17 cellular contexts compared by ENCODE assay signal in the genomic region with DNA sequence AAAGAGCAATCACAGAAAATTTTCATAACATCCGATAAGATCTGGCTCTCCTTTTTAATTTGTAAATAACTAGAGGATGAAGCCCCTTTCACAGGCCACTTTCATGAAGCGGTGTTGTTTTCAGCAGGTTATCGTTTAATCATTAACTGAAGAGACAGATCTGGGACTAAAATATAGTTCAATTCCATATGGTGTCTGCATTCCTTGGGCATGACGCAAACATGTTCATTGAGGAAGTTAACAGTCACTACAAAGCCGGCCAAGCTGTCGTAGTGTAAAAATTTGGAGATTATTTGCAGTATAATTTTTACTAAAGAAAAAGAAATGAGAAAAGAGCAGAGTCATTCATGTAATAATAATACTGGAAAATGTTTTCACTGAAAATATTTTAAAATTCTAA.
DNase-seq lines count a peak whose midpoint lies in the region; ATAC-seq, FAIRE-seq and TF ChIP-seq lines count a peak whose summit lies in the region.
"Had no signal": no experiment of that assay in that cellular context is flagged by ENCODE, and none has a peak within 500 bp of the region (broad histone marks: within the 10 kb centered on the region; RNA-seq: fewer than 3 reads in every experiment).

No MANE protein-coding gene starts in this region.

- ATAC-seq in IMR-90 (ENCODE audit: low read depth): no peak
- no peak for ATAC-seq in GM18511 (IDR thresholded peaks at IDR 0.05; ENCODE audit: unreplicated experiment)
- no peak for ATAC-seq in GM18519 (IDR thresholded peaks at IDR 0.05; ENCODE audit: low FRiP score, unreplicated experiment)
- ATAC-seq: activated T-cell treated with anti-CD3 and anti-CD28 coated beads, Interleukin-2, amount 50 U/mL, for 72 hours had no signal

- dilution Hi-C loops in IMR-90 (cut with HindIII; ENCODE audit: low sequenced_read_pairs, unreplicated experiment): no loop called here

- H3K27me3 Mint-ChIP-seq in astrocyte (ENCODE audit: low read depth, unreplicated experiment): no peaks in the 10 kb centered on the region
- H3K27me3 Mint-ChIP-seq in activated CD4-positive, alpha-beta T cell treated with anti-CD3 and anti-CD28 coated beads, Interleukin-2, amount 10 ng/mL, durations not matched to agents 7 days and 5 days: no peaks in the 10 kb centered on the region
- H3K27me3 Mint-ChIP-seq: dendritic cell treated with granulocyte-macrophage colony-stimulating factor and Interleukin-4, amounts not matched to agents 40 ng/mL and 50 ng/mL, for 4 days had no signal

- H3K9ac ChIP-seq in IMR-90 (ENCODE audit: low read depth, low read length) (no peak overlapping the region), astrocyte (ENCODE audit: low read length) (no peak overlapping the region)
- H3K9ac ChIP-seq: parathyroid adenoma had no signal

- H3K36me3 ChIP-seq in IMR-90 (ENCODE audit: control insufficient read depth, insufficient read depth, low read length): no peaks in the 10 kb centered on the region
- H3K36me3 ChIP-seq in astrocyte (ENCODE audit: insufficient read depth, low read length): no peaks in the 10 kb centered on the region
- no peaks in the 10 kb centered on the region for H3K36me3 ChIP-seq in kidney epithelial cell (ENCODE audit: control insufficient read depth, insufficient read depth, low read length)
- H3K36me3 ChIP-seq: thoracic aorta had no signal

- H3K79me1 ChIP-seq in IMR-90 (ENCODE audit: low read depth in 1 of 2, low read length in 2 of 2): no peaks in the 10 kb centered on the region

- no peaks in the 10 kb centered on the region for H3K9me3 Mint-ChIP-seq in astrocyte (ENCODE audit: unreplicated experiment)
- no peaks in the 10 kb centered on the region for H3K9me3 Mint-ChIP-seq in activated CD4-positive, alpha-beta T cell treated with anti-CD3 and anti-CD28 coated beads, Interleukin-2, amount 10 ng/mL, durations not matched to agents 7 days and 5 days
- H3K9me3 Mint-ChIP-seq: dendritic cell treated with granulocyte-macrophage colony-stimulating factor and Interleukin-4, amounts not matched to agents 40 ng/mL and 50 ng/mL, for 4 days; H9 had no signal

- peak overlapping the region; percentile 54; the same call in 1 of the 2 replicates for H4K5ac ChIP-seq in IMR-90 (ENCODE audit: low read depth, low read length)

- FAIRE-seq in astrocyte (lab: Jason Lieb, UNC): no peak

- CTCF ChIA-PET in IMR-90 (lab: Yijun Ruan, JAX): no interaction called here
- CTCF ChIA-PET in activated CD4-positive, alpha-beta T cell treated with anti-CD3 and anti-CD28 coated beads, Interleukin-2, amount 10 ng/mL, durations not matched to agents 7 days and 5 days (lab: Charles Lee): no interaction called here

- in situ Hi-C loops in Caki2 (cut with HindIII; ENCODE audit: low pct_unique_long_range_greater_than_20kb, low sequenced_read_pairs) (no loop called here), IMR-90 (cut with MboI; ENCODE audit: low sequenced_read_pairs) (no loop called here)

- intact Hi-C loops in IMR-90 (cut with micrococcal nuclease): no loop called here

- H3K23ac ChIP-seq in IMR-90 (ENCODE audit: low read depth, low read length): no peak overlapping the region

- H3K79me2 ChIP-seq in astrocyte (ENCODE audit: insufficient read depth, low read length): no peaks in the 10 kb centered on the region
- H3K79me2 ChIP-seq: parathyroid adenoma had no signal

- H3K9me3 ChIP-seq in IMR-90 (ENCODE audit: control insufficient read depth, insufficient read depth, low read length): no peaks in the 10 kb centered on the region
- H3K9me3 ChIP-seq in astrocyte (ENCODE audit: insufficient read depth, low read depth, low read length): no peaks in the 10 kb centered on the region
- H3K9me3 ChIP-seq: thoracic aorta had no signal

- H3K4me2 ChIP-seq in IMR-90 (ENCODE audit: low read depth, low read length) (no peak overlapping the region), astrocyte (ENCODE audit: low read length) (no peak overlapping the region)

- H3K4ac ChIP-seq in IMR-90 (ENCODE audit: low read depth, low read length): no peak overlapping the region

- no peak overlapping the region for H2BK120ac ChIP-seq in IMR-90 (ENCODE audit: low read depth, low read length)

- H2AK9ac ChIP-seq in IMR-90 (replicated peaks; ENCODE audit: low read depth, low read length, poor library complexity): no peak overlapping the region

- TF ChIP-seq CTCF in IMR-90 (conservative IDR thresholded peaks at IDR 0.05; ENCODE audit: low read depth, low read length) (no peak), astrocyte (IDR thresholded peaks at IDR 0.05; ENCODE audit: insufficient read depth, low read depth, low read length) (no peak), kidney epithelial cell (IDR thresholded peaks at IDR 0.05; ENCODE audit: insufficient read depth, low read length, poor library complexity, severe bottlenecking) (no peak), coronary artery (IDR thresholded peaks at IDR 0.05) (no peak)

- no TSS peak for BruUV-seq in IMR-90 (replicated peaks; lab: Mats Ljungman, UMichigan)

- H3K9me1 ChIP-seq in IMR-90 (ENCODE audit: insufficient read depth, low read length): no peaks in the 10 kb centered on the region

- peak; percentile 26 for DNase-seq in Caki2 (ENCODE audit: low read depth)
- DNase-seq in IMR-90: peak; percentile 63
- DNase-seq in astrocyte (ENCODE audit: low read depth): peak; percentile 14
- peak; percentile 66 for DNase-seq in kidney epithelial cell (ENCODE audit: low read depth)
- no peak for DNase-seq in coronary artery (ENCODE audit: low spot score)
- no peak for DNase-seq in activated CD4-positive, alpha-beta T cell treated with anti-CD3 and anti-CD28 coated beads, Interleukin-2, amount 10 ng/mL, durations not matched to agents 7 days and 5 days
- DNase-seq: activated CD4-positive, alpha-beta T cell treated with anti-CD3 and anti-CD28 coated beads, Interleukin-2, amount 50 U/mL, for 1 hour; activated T-cell treated with anti-CD3 and anti-CD28 coated beads, Interleukin-2, amount 50 U/mL, for 72 hours; amniotic stem cell; H9; NCI-H510A treated with DMSO at 0.1 percent for 48 hours; stimulated activated CD4-positive, alpha-beta T cell treated with anti-CD3 and anti-CD28 coated beads, Interleukin-15, amount 100 ng/mL, for 24 hours had no signal

- peaks cover 4% of the 10 kb centered on the region; the same call in 1 of the 2 replicates for H3K4me1 ChIP-seq in IMR-90 (ENCODE audit: control insufficient read depth, insufficient read depth, low read length)
- no peaks in the 10 kb centered on the region for H3K4me1 ChIP-seq in astrocyte (ENCODE audit: insufficient read depth, low read length)
- H3K4me1 ChIP-seq: parathyroid adenoma had no signal

- TF ChIP-seq RAD21 in IMR-90 (IDR thresholded peaks at IDR 0.05; ENCODE audit: low read length): no peak

- H3K27me3 ChIP-seq in IMR-90 (ENCODE audit: control insufficient read depth, insufficient read depth, low read length): no peaks in the 10 kb centered on the region
- no peaks in the 10 kb centered on the region for H3K27me3 ChIP-seq in astrocyte (ENCODE audit: insufficient read depth, low read length)
- H3K27me3 ChIP-seq in kidney epithelial cell (ENCODE audit: control insufficient read depth, insufficient read depth, low read length): no peaks in the 10 kb centered on the region

- H3K4me3 Mint-ChIP-seq in astrocyte (ENCODE audit: unreplicated experiment): no peak overlapping the region
- no peak overlapping the region for H3K4me3 Mint-ChIP-seq in activated CD4-positive, alpha-beta T cell treated with anti-CD3 and anti-CD28 coated beads, Interleukin-2, amount 10 ng/mL, durations not matched to agents 7 days and 5 days
- H3K4me3 Mint-ChIP-seq: activated T-cell treated with anti-CD3 and anti-CD28 coated beads, Interleukin-2, amount 50 U/mL, for 72 hours; dendritic cell treated with granulocyte-macrophage colony-stimulating factor and Interleukin-4, amounts not matched to agents 40 ng/mL and 50 ng/mL, for 4 days; H9 had no signal

- H4K20me1 ChIP-seq in IMR-90 (ENCODE audit: insufficient read depth, low read length): no peaks in the 10 kb centered on the region
- no peaks in the 10 kb centered on the region for H4K20me1 ChIP-seq in astrocyte (ENCODE audit: insufficient read depth, low read length)

- peak overlapping the region; percentile 65; the same call in 1 of the 2 replicates for H3K18ac ChIP-seq in IMR-90 (ENCODE audit: low read depth, low read length)

- no peaks in the 10 kb centered on the region for H3K36me3 Mint-ChIP-seq in astrocyte (ENCODE audit: low read depth, unreplicated experiment)
- H3K36me3 Mint-ChIP-seq in activated CD4-positive, alpha-beta T cell treated with anti-CD3 and anti-CD28 coated beads, Interleukin-2, amount 10 ng/mL, durations not matched to agents 7 days and 5 days (ENCODE audit: low read depth): no peaks in the 10 kb centered on the region

- no peak overlapping the region for H3K4me3 ChIP-seq in IMR-90 (ENCODE audit: insufficient read depth, low read depth, low read length)
- H3K4me3 ChIP-seq in astrocyte (ENCODE audit: insufficient read depth, low read depth, low read length): no peak overlapping the region
- H3K4me3 ChIP-seq in kidney epithelial cell (ENCODE audit: low read depth, low read length): no peak overlapping the region
- H3K4me3 ChIP-seq in coronary artery: no peak overlapping the region
- H3K4me3 ChIP-seq: thoracic aorta had no signal

- H3K27ac Mint-ChIP-seq in astrocyte (ENCODE audit: unreplicated experiment): peak overlapping the region; percentile 79
- H3K27ac Mint-ChIP-seq in activated CD4-positive, alpha-beta T cell treated with anti-CD3 and anti-CD28 coated beads, Interleukin-2, amount 10 ng/mL, durations not matched to agents 7 days and 5 days: no peak overlapping the region
- H3K27ac Mint-ChIP-seq: activated T-cell treated with anti-CD3 and anti-CD28 coated beads, Interleukin-2, amount 50 U/mL, for 72 hours; dendritic cell treated with granulocyte-macrophage colony-stimulating factor and Interleukin-4, amounts not matched to agents 40 ng/mL and 50 ng/mL, for 4 days; H9 had no signal

- no peak overlapping the region for H4K91ac ChIP-seq in IMR-90 (ENCODE audit: insufficient read depth, low read depth, low read length)

- no peak overlapping the region for H2AFZ ChIP-seq in IMR-90 (replicated peaks; ENCODE audit: low read length, poor library complexity)
- H2AFZ ChIP-seq in astrocyte (ENCODE audit: low read depth, low read length): no peak overlapping the region
- H2AFZ ChIP-seq: parathyroid adenoma had no signal

- H3K56ac ChIP-seq in IMR-90 (ENCODE audit: extremely low read depth, insufficient read depth, low read length): no peak overlapping the region

- H3K4me1 Mint-ChIP-seq in astrocyte (ENCODE audit: low read depth, unreplicated experiment): peaks cover 21% of the 10 kb centered on the region
- no peaks in the 10 kb centered on the region for H3K4me1 Mint-ChIP-seq in activated CD4-positive, alpha-beta T cell treated with anti-CD3 and anti-CD28 coated beads, Interleukin-2, amount 10 ng/mL, durations not matched to agents 7 days and 5 days
- H3K4me1 Mint-ChIP-seq: H9 had no signal

- peak overlapping the region; percentile 46 for H2BK5ac ChIP-seq in IMR-90 (ENCODE audit: low read depth, low read length, poor library complexity, severe bottlenecking)

- TF ChIP-seq POLR2A in IMR-90 (IDR thresholded peaks at IDR 0.05; ENCODE audit: low read depth, low read length): no peak

- POLR2A ChIA-PET in IMR-90 (lab: Charles Lee; ENCODE audit: unreplicated experiment): no interaction called here
- POLR2A ChIA-PET in activated CD4-positive, alpha-beta T cell treated with anti-CD3 and anti-CD28 coated beads, Interleukin-2, amount 10 ng/mL, durations not matched to agents 7 days and 5 days (lab: Charles Lee): no interaction called here

- H3K27ac ChIP-seq in IMR-90 (ENCODE audit: insufficient read depth, low read length): no peak overlapping the region
- no peak overlapping the region for H3K27ac ChIP-seq in astrocyte (ENCODE audit: low read depth, low read length)
- no peak overlapping the region for H3K27ac ChIP-seq in coronary artery
- H3K27ac ChIP-seq: parathyroid adenoma, thoracic aorta had no signal

- no peak overlapping the region for H3K14ac ChIP-seq in IMR-90 (replicated peaks; ENCODE audit: low read depth, low read length)

- H2AK5ac ChIP-seq in IMR-90 (ENCODE audit: low read depth, low read length): no peak overlapping the region

- H2BK20ac ChIP-seq in IMR-90 (ENCODE audit: low read depth, low read length): no peak overlapping the region

- no peak overlapping the region for H2BK15ac ChIP-seq in IMR-90 (ENCODE audit: low read depth, low read length)

- no peak overlapping the region for H4K8ac ChIP-seq in IMR-90 (ENCODE audit: low read depth in 2 of 2, low read length in 2 of 2)

- WGBS in IMR-90 (ENCODE audit: extremely low coverage in 2 of 2, insufficient read length in 1 of 2), 2 experiments: no CpG with 5 or more reads among the region's 6 CpGs

Comparison
In these comparisons a context has a peak if more than half of its experiments do, and no peak if none do; other contexts are left out.
1. DNase-seq: peak in Caki2 (single experiment), IMR-90 (single experiment), astrocyte (single experiment) and kidney epithelial cell (single experiment); none in coronary artery (single experiment) and activated CD4-positive, alpha-beta T cell treated with anti-CD3 and anti-CD28 coated beads, Interleukin-2, amount 10 ng/mL, durations not matched to agents 7 days and 5 days (single experiment).